In the genomic region with DNA sequence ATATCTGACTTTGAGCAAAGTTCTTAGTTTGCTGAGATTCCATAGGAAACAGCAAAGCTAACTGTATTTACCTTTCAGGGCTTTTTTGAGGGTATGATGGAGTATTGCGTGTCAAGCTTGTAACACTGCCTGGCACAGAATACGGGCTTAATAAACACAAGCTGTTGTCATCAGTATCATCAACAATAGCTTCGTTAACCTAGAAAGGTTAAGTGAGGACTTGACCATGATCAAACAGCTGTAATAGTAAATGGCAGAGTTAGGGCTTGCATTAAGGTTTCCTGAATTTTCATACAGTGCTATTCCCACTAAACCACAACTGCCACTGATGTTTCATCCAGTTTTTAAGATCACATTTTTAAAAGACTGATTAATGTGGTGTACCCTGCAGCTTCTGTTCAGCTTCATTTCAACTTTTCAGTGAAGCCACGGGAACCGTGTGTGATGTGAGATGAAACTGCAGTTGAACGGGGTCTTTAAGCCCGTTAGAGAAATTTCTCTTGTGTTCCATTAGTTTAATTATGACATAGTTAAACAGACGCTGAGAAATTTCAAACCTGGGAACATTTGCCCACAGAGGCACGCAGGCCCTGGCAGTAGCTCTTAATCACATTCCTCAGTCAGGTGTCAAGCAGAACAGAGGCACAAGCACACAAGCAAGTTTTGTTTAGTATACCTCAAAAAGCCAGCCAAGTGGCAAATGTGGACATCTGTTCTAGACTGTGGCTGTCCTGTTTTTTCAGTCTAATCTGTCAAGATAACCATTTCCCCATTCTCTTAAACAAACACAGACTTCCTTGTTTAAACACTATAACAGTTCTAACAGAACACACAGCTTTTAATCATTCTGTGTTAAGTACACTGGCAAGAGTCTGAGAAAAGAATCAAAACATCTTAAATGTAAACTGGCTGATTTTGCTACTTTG, we compare ENCODE assay signal across 1 cellular context.
TF ChIP-seq lines count a peak whose summit lies in the region.

No MANE protein-coding gene starts in this region.

TF ChIP-seq in K562, 482 proteins besides CTCF, POLR2A, EP300 and RAD21 (continues in another document):
- TF ChIP-seq KLF16 (IDR thresholded peaks at IDR 0.05) (0 out of 2 replicates have a peak, but pooled peaks have one; percentile 23), NCOR1 (IDR thresholded peaks at IDR 0.05) (peak; percentile 41; the same call in 1 of the 2 replicates), ZNF146 (CRISPR knock-in tag; IDR thresholded peaks at IDR 0.05; ENCODE audit: unreplicated experiment) (no peak), SMARCA4 (IDR thresholded peaks at IDR 0.05) (0 out of 2 replicates have a peak, but pooled peaks have one; percentile 50), ARNT (IDR thresholded peaks at IDR 0.05) (no peak), KDM4B (IDR thresholded peaks at IDR 0.05; ENCODE audit: borderline replicate concordance in 2 of 2, low read depth in 1 of 2) (no peak), MTA3 (IDR thresholded peaks at IDR 0.05; ENCODE audit: borderline replicate concordance) (no peak), ZNF316 (IDR thresholded peaks at IDR 0.05) (no peak), MAFK (IDR thresholded peaks at IDR 0.05; ENCODE audit: low read length) (no peak), CBX1 (IDR thresholded peaks at IDR 0.05; ENCODE audit: low read depth) (no peak), TOE1 (IDR thresholded peaks at IDR 0.05; ENCODE audit: borderline replicate concordance) (no peak), TOE1 (CRISPR knock-in tag; IDR thresholded peaks at IDR 0.05; ENCODE audit: borderline replicate concordance, low read depth) (no peak), HMG20B (CRISPR knock-in tag; IDR thresholded peaks at IDR 0.05) (no peak), ILF3 (IDR thresholded peaks at IDR 0.05; ENCODE audit: borderline replicate concordance) (no peak), SRSF1 (IDR thresholded peaks at IDR 0.05; ENCODE audit: low read depth, low read length) (no peak), KLF10 (CRISPR knock-in tag; IDR thresholded peaks at IDR 0.05) (no peak), CEBPB (tag; IDR thresholded peaks at IDR 0.05) (no peak), ZNF354B (CRISPR knock-in tag; IDR thresholded peaks at IDR 0.05) (no peak), CHD1 (IDR thresholded peaks at IDR 0.05; ENCODE audit: low read length) (no peak), ZFP1 (CRISPR knock-in tag; IDR thresholded peaks at IDR 0.05) (no peak), MECOM (CRISPR knock-in tag; IDR thresholded peaks at IDR 0.05) (no peak), SOX6 (IDR thresholded peaks at IDR 0.05) (peak; percentile 84; the same call in 1 of the 2 replicates), DNMT1 (IDR thresholded peaks at IDR 0.05) (no peak), SETDB1 (IDR thresholded peaks at IDR 0.05; ENCODE audit: low read length) (no peak), SMARCE1 (IDR thresholded peaks at IDR 0.05) (peak; percentile 68; the same call in 1 of the 2 replicates), SUPT5H (IDR thresholded peaks at IDR 0.05) (no peak)
- TF ChIP-seq, protein P1, sequence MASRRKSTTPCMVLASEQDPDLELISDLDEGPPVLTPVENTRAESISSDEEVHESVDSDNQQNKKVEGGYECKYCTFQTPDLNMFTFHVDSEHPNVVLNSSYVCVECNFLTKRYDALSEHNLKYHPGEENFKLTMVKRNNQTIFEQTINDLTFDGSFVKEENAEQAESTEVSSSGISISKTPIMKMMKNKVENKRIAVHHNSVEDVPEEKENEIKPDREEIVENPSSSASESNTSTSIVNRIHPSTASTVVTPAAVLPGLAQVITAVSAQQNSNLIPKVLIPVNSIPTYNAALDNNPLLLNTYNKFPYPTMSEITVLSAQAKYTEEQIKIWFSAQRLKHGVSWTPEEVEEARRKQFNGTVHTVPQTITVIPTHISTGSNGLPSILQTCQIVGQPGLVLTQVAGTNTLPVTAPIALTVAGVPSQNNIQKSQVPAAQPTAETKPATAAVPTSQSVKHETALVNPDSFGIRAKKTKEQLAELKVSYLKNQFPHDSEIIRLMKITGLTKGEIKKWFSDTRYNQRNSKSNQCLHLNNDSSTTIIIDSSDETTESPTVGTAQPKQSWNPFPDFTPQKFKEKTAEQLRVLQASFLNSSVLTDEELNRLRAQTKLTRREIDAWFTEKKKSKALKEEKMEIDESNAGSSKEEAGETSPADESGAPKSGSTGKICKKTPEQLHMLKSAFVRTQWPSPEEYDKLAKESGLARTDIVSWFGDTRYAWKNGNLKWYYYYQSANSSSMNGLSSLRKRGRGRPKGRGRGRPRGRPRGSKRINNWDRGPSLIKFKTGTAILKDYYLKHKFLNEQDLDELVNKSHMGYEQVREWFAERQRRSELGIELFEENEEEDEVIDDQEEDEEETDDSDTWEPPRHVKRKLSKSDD (conservative IDR thresholded peaks at IDR 0.05; ENCODE audit: low read length) = no peak
- TF ChIP-seq, protein P2, sequence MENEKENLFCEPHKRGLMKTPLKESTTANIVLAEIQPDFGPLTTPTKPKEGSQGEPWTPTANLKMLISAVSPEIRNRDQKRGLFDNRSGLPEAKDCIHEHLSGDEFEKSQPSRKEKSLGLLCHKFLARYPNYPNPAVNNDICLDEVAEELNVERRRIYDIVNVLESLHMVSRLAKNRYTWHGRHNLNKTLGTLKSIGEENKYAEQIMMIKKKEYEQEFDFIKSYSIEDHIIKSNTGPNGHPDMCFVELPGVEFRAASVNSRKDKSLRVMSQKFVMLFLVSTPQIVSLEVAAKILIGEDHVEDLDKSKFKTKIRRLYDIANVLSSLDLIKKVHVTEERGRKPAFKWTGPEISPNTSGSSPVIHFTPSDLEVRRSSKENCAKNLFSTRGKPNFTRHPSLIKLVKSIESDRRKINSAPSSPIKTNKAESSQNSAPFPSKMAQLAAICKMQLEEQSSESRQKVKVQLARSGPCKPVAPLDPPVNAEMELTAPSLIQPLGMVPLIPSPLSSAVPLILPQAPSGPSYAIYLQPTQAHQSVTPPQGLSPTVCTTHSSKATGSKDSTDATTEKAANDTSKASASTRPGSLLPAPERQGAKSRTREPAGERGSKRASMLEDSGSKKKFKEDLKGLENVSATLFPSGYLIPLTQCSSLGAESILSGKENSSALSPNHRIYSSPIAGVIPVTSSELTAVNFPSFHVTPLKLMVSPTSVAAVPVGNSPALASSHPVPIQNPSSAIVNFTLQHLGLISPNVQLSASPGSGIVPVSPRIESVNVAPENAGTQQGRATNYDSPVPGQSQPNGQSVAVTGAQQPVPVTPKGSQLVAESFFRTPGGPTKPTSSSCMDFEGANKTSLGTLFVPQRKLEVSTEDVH (IDR thresholded peaks at IDR 0.05; ENCODE audit: low read depth, partially characterized antibody) = no peak
- TF ChIP-seq, protein P3, sequence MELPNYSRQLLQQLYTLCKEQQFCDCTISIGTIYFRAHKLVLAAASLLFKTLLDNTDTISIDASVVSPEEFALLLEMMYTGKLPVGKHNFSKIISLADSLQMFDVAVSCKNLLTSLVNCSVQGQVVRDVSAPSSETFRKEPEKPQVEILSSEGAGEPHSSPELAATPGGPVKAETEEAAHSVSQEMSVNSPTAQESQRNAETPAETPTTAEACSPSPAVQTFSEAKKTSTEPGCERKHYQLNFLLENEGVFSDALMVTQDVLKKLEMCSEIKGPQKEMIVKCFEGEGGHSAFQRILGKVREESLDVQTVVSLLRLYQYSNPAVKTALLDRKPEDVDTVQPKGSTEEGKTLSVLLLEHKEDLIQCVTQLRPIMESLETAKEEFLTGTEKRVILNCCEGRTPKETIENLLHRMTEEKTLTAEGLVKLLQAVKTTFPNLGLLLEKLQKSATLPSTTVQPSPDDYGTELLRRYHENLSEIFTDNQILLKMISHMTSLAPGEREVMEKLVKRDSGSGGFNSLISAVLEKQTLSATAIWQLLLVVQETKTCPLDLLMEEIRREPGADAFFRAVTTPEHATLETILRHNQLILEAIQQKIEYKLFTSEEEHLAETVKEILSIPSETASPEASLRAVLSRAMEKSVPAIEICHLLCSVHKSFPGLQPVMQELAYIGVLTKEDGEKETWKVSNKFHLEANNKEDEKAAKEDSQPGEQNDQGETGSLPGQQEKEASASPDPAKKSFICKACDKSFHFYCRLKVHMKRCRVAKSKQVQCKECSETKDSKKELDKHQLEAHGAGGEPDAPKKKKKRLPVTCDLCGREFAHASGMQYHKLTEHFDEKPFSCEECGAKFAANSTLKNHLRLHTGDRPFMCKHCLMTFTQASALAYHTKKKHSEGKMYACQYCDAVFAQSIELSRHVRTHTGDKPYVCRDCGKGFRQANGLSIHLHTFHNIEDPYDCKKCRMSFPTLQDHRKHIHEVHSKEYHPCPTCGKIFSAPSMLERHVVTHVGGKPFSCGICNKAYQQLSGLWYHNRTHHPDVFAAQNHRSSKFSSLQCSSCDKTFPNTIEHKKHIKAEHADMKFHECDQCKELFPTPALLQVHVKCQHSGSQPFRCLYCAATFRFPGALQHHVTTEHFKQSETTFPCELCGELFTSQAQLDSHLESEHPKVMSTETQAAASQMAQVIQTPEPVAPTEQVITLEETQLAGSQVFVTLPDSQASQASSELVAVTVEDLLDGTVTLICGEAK (IDR thresholded peaks at IDR 0.05) = no peak
- TF ChIP-seq, protein P3 (CRISPR knock-in tag; IDR thresholded peaks at IDR 0.05) = no peak
- TF ChIP-seq, protein P4, sequence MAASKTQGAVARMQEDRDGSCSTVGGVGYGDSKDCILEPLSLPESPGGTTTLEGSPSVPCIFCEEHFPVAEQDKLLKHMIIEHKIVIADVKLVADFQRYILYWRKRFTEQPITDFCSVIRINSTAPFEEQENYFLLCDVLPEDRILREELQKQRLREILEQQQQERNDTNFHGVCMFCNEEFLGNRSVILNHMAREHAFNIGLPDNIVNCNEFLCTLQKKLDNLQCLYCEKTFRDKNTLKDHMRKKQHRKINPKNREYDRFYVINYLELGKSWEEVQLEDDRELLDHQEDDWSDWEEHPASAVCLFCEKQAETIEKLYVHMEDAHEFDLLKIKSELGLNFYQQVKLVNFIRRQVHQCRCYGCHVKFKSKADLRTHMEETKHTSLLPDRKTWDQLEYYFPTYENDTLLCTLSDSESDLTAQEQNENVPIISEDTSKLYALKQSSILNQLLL (CRISPR knock-in tag; IDR thresholded peaks at IDR 0.05; ENCODE audit: borderline replicate concordance) = no peak
- TF ChIP-seq, protein P5, sequence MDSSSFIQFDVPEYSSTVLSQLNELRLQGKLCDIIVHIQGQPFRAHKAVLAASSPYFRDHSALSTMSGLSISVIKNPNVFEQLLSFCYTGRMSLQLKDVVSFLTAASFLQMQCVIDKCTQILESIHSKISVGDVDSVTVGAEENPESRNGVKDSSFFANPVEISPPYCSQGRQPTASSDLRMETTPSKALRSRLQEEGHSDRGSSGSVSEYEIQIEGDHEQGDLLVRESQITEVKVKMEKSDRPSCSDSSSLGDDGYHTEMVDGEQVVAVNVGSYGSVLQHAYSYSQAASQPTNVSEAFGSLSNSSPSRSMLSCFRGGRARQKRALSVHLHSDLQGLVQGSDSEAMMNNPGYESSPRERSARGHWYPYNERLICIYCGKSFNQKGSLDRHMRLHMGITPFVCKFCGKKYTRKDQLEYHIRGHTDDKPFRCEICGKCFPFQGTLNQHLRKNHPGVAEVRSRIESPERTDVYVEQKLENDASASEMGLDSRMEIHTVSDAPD (CRISPR knock-in tag; IDR thresholded peaks at IDR 0.05) = no peak
- TF ChIP-seq, protein P6, sequence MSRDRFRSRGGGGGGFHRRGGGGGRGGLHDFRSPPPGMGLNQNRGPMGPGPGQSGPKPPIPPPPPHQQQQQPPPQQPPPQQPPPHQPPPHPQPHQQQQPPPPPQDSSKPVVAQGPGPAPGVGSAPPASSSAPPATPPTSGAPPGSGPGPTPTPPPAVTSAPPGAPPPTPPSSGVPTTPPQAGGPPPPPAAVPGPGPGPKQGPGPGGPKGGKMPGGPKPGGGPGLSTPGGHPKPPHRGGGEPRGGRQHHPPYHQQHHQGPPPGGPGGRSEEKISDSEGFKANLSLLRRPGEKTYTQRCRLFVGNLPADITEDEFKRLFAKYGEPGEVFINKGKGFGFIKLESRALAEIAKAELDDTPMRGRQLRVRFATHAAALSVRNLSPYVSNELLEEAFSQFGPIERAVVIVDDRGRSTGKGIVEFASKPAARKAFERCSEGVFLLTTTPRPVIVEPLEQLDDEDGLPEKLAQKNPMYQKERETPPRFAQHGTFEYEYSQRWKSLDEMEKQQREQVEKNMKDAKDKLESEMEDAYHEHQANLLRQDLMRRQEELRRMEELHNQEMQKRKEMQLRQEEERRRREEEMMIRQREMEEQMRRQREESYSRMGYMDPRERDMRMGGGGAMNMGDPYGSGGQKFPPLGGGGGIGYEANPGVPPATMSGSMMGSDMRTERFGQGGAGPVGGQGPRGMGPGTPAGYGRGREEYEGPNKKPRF (IDR thresholded peaks at IDR 0.05; ENCODE audit: low read depth, low read length) = no peak
- TF ChIP-seq, protein P7, sequence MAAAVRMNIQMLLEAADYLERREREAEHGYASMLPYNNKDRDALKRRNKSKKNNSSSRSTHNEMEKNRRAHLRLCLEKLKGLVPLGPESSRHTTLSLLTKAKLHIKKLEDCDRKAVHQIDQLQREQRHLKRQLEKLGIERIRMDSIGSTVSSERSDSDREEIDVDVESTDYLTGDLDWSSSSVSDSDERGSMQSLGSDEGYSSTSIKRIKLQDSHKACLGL (CRISPR knock-in tag; IDR thresholded peaks at IDR 0.05; ENCODE audit: borderline replicate concordance, poor library complexity, severe bottlenecking) = no peak
- TF ChIP-seq, protein P8, sequence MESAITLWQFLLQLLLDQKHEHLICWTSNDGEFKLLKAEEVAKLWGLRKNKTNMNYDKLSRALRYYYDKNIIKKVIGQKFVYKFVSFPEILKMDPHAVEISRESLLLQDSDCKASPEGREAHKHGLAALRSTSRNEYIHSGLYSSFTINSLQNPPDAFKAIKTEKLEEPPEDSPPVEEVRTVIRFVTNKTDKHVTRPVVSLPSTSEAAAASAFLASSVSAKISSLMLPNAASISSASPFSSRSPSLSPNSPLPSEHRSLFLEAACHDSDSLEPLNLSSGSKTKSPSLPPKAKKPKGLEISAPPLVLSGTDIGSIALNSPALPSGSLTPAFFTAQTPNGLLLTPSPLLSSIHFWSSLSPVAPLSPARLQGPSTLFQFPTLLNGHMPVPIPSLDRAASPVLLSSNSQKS (CRISPR knock-in tag; IDR thresholded peaks at IDR 0.05) = no peak
